8 cellular contexts compared by ENCODE assay signal in genomic region chr21:44874240-44874496, GRCh38. TPM values are rescaled to one million over a fixed set of nuclear protein-coding genes. Genes with fewer than 3 reads are reported as not detected.
A peak's percentile ranks its signal among the peaks of the same experiment; 100 is the strongest.
DNase-seq lines count a peak whose midpoint lies in the region; ATAC-seq, FAIRE-seq and TF ChIP-seq lines count a peak whose summit lies in the region.

No MANE protein-coding gene starts in this region.

- peaks cover 24% of the 10 kb centered on the region for H3K23me2 ChIP-seq in H9 (ENCODE audit: insufficient read length, low read depth, low read length, poor library complexity, severe bottlenecking)

- no peak overlapping the region for H2AK5ac ChIP-seq in H9 (ENCODE audit: insufficient read length, low read length)

- peaks cover 36% of the 10 kb centered on the region for H3K27me3 Mint-ChIP-seq in H9 (ENCODE audit: low read depth)
- H3K27me3 Mint-ChIP-seq in activated T-cell treated with anti-CD3 and anti-CD28 coated beads, Interleukin-2, amount 50 U/mL, for 72 hours (ENCODE audit: low read depth) = no peaks in the 10 kb centered on the region

- H4K8ac ChIP-seq in H9 (replicated peaks; ENCODE audit: insufficient read length, low read depth, low read length) = no peak overlapping the region

- no peak overlapping the region for H3K14ac ChIP-seq in H9 (ENCODE audit: insufficient read depth, low read length)

- POLR2A ChIA-PET in A549 (lab: Yijun Ruan, JAX) = interaction anchor here (0.7 to 2.3 kb wide), 10 partner anchors 8 to 73 kb away, joined by 3 to 28 read pairs (median 4); partner anchors contain the start of genes SLX9, SUMO3 and UBE2G2

- H3K27ac Mint-ChIP-seq in H9 = no peak overlapping the region; a peak in 1 of 7 replicates
- H3K27ac Mint-ChIP-seq in activated T-cell treated with anti-CD3 and anti-CD28 coated beads, Interleukin-2, amount 50 U/mL, for 72 hours = peak overlapping the region; percentile 99

- DNase-seq in A549 (ENCODE audit: low read depth in 1 of 2, low spot score in 1 of 2) (no peak), H9 (no peak), SK-N-DZ (ENCODE audit: low spot score) (no peak)
- no peak for DNase-seq in activated T-cell treated with anti-CD3 and anti-CD28 coated beads, Interleukin-2, amount 50 U/mL, for 72 hours

- H3K23ac ChIP-seq in H9 (ENCODE audit: insufficient read length, low read depth, low read length) = no peak overlapping the region

- H3K9ac ChIP-seq in H9 (ENCODE audit: extremely low read depth, insufficient read length, low read length) = no peak overlapping the region
- peak overlapping the region; percentile 55; the same call in 1 of the 2 replicates for H3K9ac ChIP-seq in iPS-20b (ENCODE audit: low read depth, low read length)
- peak overlapping the region in 4 of 5 donors; percentile 76 to 83 (median 78) for H3K9ac ChIP-seq in subcutaneous abdominal adipose tissue (ENCODE audit: low read length in 5 of 5)

- H3K9me3 ChIP-seq in A549 (no peaks in the 10 kb centered on the region), H9 (ENCODE audit: control insufficient read depth, low read depth, low read length) (no peaks in the 10 kb centered on the region), iPS-20b (ENCODE audit: insufficient read depth, low read depth, low read length) (no peaks in the 10 kb centered on the region), subcutaneous abdominal adipose tissue (ENCODE audit: control insufficient read depth in 5 of 5, low read length in 5 of 5) (no peaks in the 10 kb centered on the region)

- H4K91ac ChIP-seq in H9 (ENCODE audit: insufficient read length, low read depth, low read length) = no peak overlapping the region

- H2BK12ac ChIP-seq in H9 (ENCODE audit: insufficient read length, low read depth, low read length) = no peak overlapping the region

- CTCF ChIA-PET in A549 (lab: Yijun Ruan, JAX) = interaction anchor here (0.8 to 2.7 kb wide), 3 partner anchors 54 to 81 kb away, joined by 3 to 7 read pairs (median 5); no protein-coding TSS in a partner anchor

- H3K56ac ChIP-seq in H9 (ENCODE audit: insufficient read length, low read depth, low read length) = no peak overlapping the region

- H3K4me3 ChIP-seq in A549 (peak overlapping the region; percentile 66), iPS-20b (ENCODE audit: low read length) (peak overlapping the region; percentile 78), subcutaneous abdominal adipose tissue (ENCODE audit: low read depth in 1 of 5, low read length in 5 of 5) (peak overlapping the region; percentile 10 to 92 (median 70))

- H4K20me1 ChIP-seq in H9 (ENCODE audit: control insufficient read depth, insufficient read depth, insufficient read length) = no peaks in the 10 kb centered on the region

- H3K27me3 ChIP-seq in H9 (ENCODE audit: insufficient read depth, low read length) = no peaks in the 10 kb centered on the region; the same call in 1 of the 2 replicates
- H3K27me3 ChIP-seq in iPS-20b (ENCODE audit: insufficient read depth, low read length) = peaks cover 31% of the 10 kb centered on the region
- no peaks in the 10 kb centered on the region for H3K27me3 ChIP-seq in subcutaneous abdominal adipose tissue (ENCODE audit: control insufficient read depth in 5 of 5, insufficient read depth in 4 of 5, low read length in 5 of 5)

- H3K27ac ChIP-seq in A549 (peak overlapping the region; percentile 82 to 97), H9 (ENCODE audit: insufficient read length, low read depth, low read length) (no peak overlapping the region), iPS-20b (ENCODE audit: low read length) (no peak overlapping the region), subcutaneous abdominal adipose tissue (ENCODE audit: low read depth, low read length) (peak overlapping the region; percentile 84)

- H2BK5ac ChIP-seq in H9 (ENCODE audit: insufficient read length, low read length) = no peak overlapping the region

- H3K36me3 ChIP-seq in iPS-20b (ENCODE audit: insufficient read depth, low read depth, low read length) (no peaks in the 10 kb centered on the region), subcutaneous abdominal adipose tissue (ENCODE audit: control insufficient read depth in 5 of 5, insufficient read depth in 5 of 5, low read length in 5 of 5) (no peaks in the 10 kb centered on the region)

- H2BK15ac ChIP-seq in H9 (ENCODE audit: low read depth, low read length) = no peak overlapping the region

- no peak overlapping the region for H3T11ph ChIP-seq in H9 (ENCODE audit: low read length)

- no peak overlapping the region for H3K4ac ChIP-seq in H9 (ENCODE audit: low read depth, low read length)

- peaks cover 22% of the 10 kb centered on the region for H3K79me1 ChIP-seq in H9 (ENCODE audit: insufficient read depth, low read depth, low read length, poor library complexity, severe bottlenecking)

- no peak overlapping the region for H2AFZ ChIP-seq in H9 (ENCODE audit: low read length)

- H2BK120ac ChIP-seq in H9 (ENCODE audit: low read depth, low read length, poor library complexity, severe bottlenecking) = no peak overlapping the region

- H2BK20ac ChIP-seq in H9 (ENCODE audit: low read depth, low read length, poor library complexity, severe bottlenecking) = no peak overlapping the region

- H3K79me2 ChIP-seq in H9 (ENCODE audit: insufficient read depth, low read length) = peaks cover 29% of the 10 kb centered on the region

- H3K4me3 Mint-ChIP-seq in H9 = peak overlapping the region; percentile 79 to 89
- peak overlapping the region; percentile 93 to 94 for H3K4me3 Mint-ChIP-seq in activated T-cell treated with anti-CD3 and anti-CD28 coated beads, Interleukin-2, amount 50 U/mL, for 72 hours

- peaks cover 0 to 7% (median 2%) of the 10 kb centered on the region in 3 experiments; a peak in 4 of 7 replicates for H3K36me3 Mint-ChIP-seq in H9 (ENCODE audit: insufficient read depth in 1 of 3, low read depth in 3 of 3)
- H3K36me3 Mint-ChIP-seq in activated T-cell treated with anti-CD3 and anti-CD28 coated beads, Interleukin-2, amount 50 U/mL, for 72 hours (ENCODE audit: insufficient read depth in 2 of 2) = no peaks in the 10 kb centered on the region

- no peaks in the 10 kb centered on the region for H3K9me3 Mint-ChIP-seq in H9
- H3K9me3 Mint-ChIP-seq in activated T-cell treated with anti-CD3 and anti-CD28 coated beads, Interleukin-2, amount 50 U/mL, for 72 hours = no peaks in the 10 kb centered on the region

- peak overlapping the region; percentile 14 for H3K18ac ChIP-seq in H9 (ENCODE audit: insufficient read length, low read depth, low read length)

- no peak for TF ChIP-seq RAD21 in A549 (conservative IDR thresholded peaks at IDR 0.05 in 1 of 2, IDR thresholded peaks at IDR 0.05 in 1 of 2)

- H3K4me2 ChIP-seq in A549 (peak overlapping the region; percentile 93), H9 (ENCODE audit: insufficient read depth, insufficient read length, low read length) (peak overlapping the region; percentile 75)

- no peak for TF ChIP-seq POLR2A in A549 (IDR thresholded peaks at IDR 0.05; ENCODE audit: low read length)

- TF ChIP-seq CTCF in A549 (IDR thresholded peaks at IDR 0.05) = no peak
- TF ChIP-seq CTCF in H9 (conservative IDR thresholded peaks at IDR 0.05) = no peak

- H3K4me1 Mint-ChIP-seq in H9 = peaks cover 23 to 25% of the 10 kb centered on the region in 2 experiments
- peaks cover 47% of the 10 kb centered on the region for H3K4me1 Mint-ChIP-seq in activated T-cell treated with anti-CD3 and anti-CD28 coated beads, Interleukin-2, amount 50 U/mL, for 72 hours (ENCODE audit: low read depth)

- FAIRE-seq in A549 (lab: Jason Lieb, UNC) = no peak

- ATAC-seq in A549 (no peak), HG02763 (IDR thresholded peaks at IDR 0.05; ENCODE audit: unreplicated experiment) (no peak), HG03135 (IDR thresholded peaks at IDR 0.05; ENCODE audit: unreplicated experiment) (no peak)
- no peak for ATAC-seq in activated T-cell treated with anti-CD3 and anti-CD28 coated beads, Interleukin-2, amount 50 U/mL, for 72 hours (replicated peaks in 1 of 2)

- TF ChIP-seq EP300 in A549 (IDR thresholded peaks at IDR 0.05) = no peak

- peaks cover 52% of the 10 kb centered on the region for H3K4me1 ChIP-seq in A549
- H3K4me1 ChIP-seq in H9 (ENCODE audit: insufficient read depth, low read length) = peaks cover 6% of the 10 kb centered on the region
- H3K4me1 ChIP-seq in iPS-20b (ENCODE audit: insufficient read depth, low read length) = peaks cover 3% of the 10 kb centered on the region; the same call in 1 of the 2 replicates
- peaks cover 17 to 70% (median 56%) of the 10 kb centered on the region in 5 donors for H3K4me1 ChIP-seq in subcutaneous abdominal adipose tissue (ENCODE audit: control insufficient read depth in 5 of 5, insufficient read depth in 5 of 5, low read length in 5 of 5)

- H4K5ac ChIP-seq in H9 (ENCODE audit: insufficient read length, low read depth, low read length) = no peak overlapping the region

- WGBS in A549 (ENCODE audit: missing lambda C conversion rate) = 33% methylated on average over 19 of the region's 20 CpGs
- no CpG with 5 or more reads among the region's 20 CpGs for WGBS in H9 (ENCODE audit: extremely low coverage, insufficient read length, low lambda C conversion rate)

RNA-seq across cellular contexts. Expression of gene PTTG1IP, which starts 0.7 kb away (rescaled TPM):
- polyA plus RNA-seq in A549 (2011; rRNA removed) (97.6 and 99.4 TPM in 2 replicates), A549 (2017; fragmentation: RNase III; extraction: RNeasy Plus Mini Kit Qiagen cat#74134 plus additional on column Dnase treatment) (93.2 to 103 TPM (median 98.7 TPM) in 3 replicates)
- 49.3 and 65.6 TPM in 2 replicates for polyA plus RNA-seq in A549 (2012; cell fraction: cytosol; rRNA removed)
- polyA plus RNA-seq in A549 (2012; cell fraction: nucleus; rRNA removed) = 52.1 and 60.9 TPM in 2 replicates
- polyA minus RNA-seq in A549 (2011; rRNA and poly(A)+ RNA removed) = 51.4 and 52.1 TPM in 2 replicates
- 107 and 112 TPM in 2 replicates for total RNA-seq in H9 (2021)
- total RNA-seq in activated T-cell treated with anti-CD3 and anti-CD28 coated beads, Interleukin-2, amount 50 U/mL, for 72 hours = 10 to 100 TPM; 63.9 to 70.5 TPM
- 183 and 199 TPM in 2 replicates for polyA plus RNA-seq in SK-N-DZ (2014; cell fraction: cytosol; rRNA removed)
- 130 and 133 TPM in 2 replicates for polyA plus RNA-seq in SK-N-DZ (2014; cell fraction: nucleus; rRNA removed)

RNA-seq across cellular contexts. Expression of gene ITGB2, which starts 46.5 kb away (rescaled TPM):
- polyA plus RNA-seq in A549 (2011; rRNA removed) = 0.59 and 0.62 TPM in 2 replicates
- 0.27 and 0.32 TPM in 2 replicates for polyA plus RNA-seq in A549 (2012; cell fraction: cytosol; rRNA removed)
- 0.65 and 1.1 TPM in 2 replicates for polyA plus RNA-seq in A549 (2012; cell fraction: nucleus; rRNA removed)
- 0.34 to 0.54 TPM (median 0.46 TPM) in 3 replicates for polyA plus RNA-seq in A549 (2017; fragmentation: RNase III; extraction: RNeasy Plus Mini Kit Qiagen cat#74134 plus additional on column Dnase treatment)
- polyA minus RNA-seq in A549 (2011; rRNA and poly(A)+ RNA removed) = 0.29 and 1.1 TPM in 2 replicates
- total RNA-seq in H9 (2021) = 0.61 and 1.1 TPM in 2 replicates
- total RNA-seq in activated T-cell treated with anti-CD3 and anti-CD28 coated beads, Interleukin-2, amount 50 U/mL, for 72 hours = 100 to 1,000 TPM; 248 to 287 TPM
- 0.07 TPM in 1 of 2 replicates, not detected in the other for polyA plus RNA-seq in SK-N-DZ (2014; cell fraction: cytosol; rRNA removed)
- 0.13 TPM in 1 of 2 replicates, not detected in the other for polyA plus RNA-seq in SK-N-DZ (2014; cell fraction: nucleus; rRNA removed)

RNA-seq across cellular contexts. Expression of gene SUMO3, which starts 56.3 kb away (rescaled TPM):
- 77.7 and 110 TPM in 2 replicates for polyA plus RNA-seq in A549 (2011; rRNA removed)
- 74.6 and 79.7 TPM in 2 replicates for polyA plus RNA-seq in A549 (2012; cell fraction: cytosol; rRNA removed)
- 24.9 and 31.6 TPM in 2 replicates for polyA plus RNA-seq in A549 (2012; cell fraction: nucleus; rRNA removed)
- polyA plus RNA-seq in A549 (2017; fragmentation: RNase III; extraction: RNeasy Plus Mini Kit Qiagen cat#74134 plus additional on column Dnase treatment) = 69.2 to 79.4 TPM (median 78.4 TPM) in 3 replicates
- polyA minus RNA-seq in A549 (2011; rRNA and poly(A)+ RNA removed) = 43.1 and 45.5 TPM in 2 replicates
- 82.9 and 85.7 TPM in 2 replicates for total RNA-seq in H9 (2021)
- 10 to 100 TPM; 60.1 to 67.8 TPM for total RNA-seq in activated T-cell treated with anti-CD3 and anti-CD28 coated beads, Interleukin-2, amount 50 U/mL, for 72 hours
- 59.1 and 62.5 TPM in 2 replicates for polyA plus RNA-seq in SK-N-DZ (2014; cell fraction: cytosol; rRNA removed)
- polyA plus RNA-seq in SK-N-DZ (2014; cell fraction: nucleus; rRNA removed) = 17.8 and 27.2 TPM in 2 replicates

Comparison
In these comparisons a context has a peak if more than half of its experiments do, and no peak if none do; other contexts are left out.
1. H3K27ac ChIP-seq: peak in A549 (2 of 2) and subcutaneous abdominal adipose tissue (single experiment); none in H9 (single experiment) and iPS-20b (single experiment).
2. RNA of gene ITGB2, which starts 46.5 kb away (total RNA-seq): 248 to 287 TPM in activated T-cell treated with anti-CD3 and anti-CD28 coated beads, Interleukin-2, amount 50 U/mL, for 72 hours; 0.61 to 1.1 TPM in H9; every median in the first group is over 100 times any median in the second.
3. Peak in every context shown above with its lines, with median percentiles within 50 percentile points of each other: H3K4me3 ChIP-seq.